ENCODE assay signal across 8 cellular contexts in genomic region chr12:96047621-96048211, GRCh38. TPM values are rescaled to one million over a fixed set of nuclear protein-coding genes. Genes with fewer than 3 reads are reported as not detected.
A peak's percentile ranks its signal among the peaks of the same experiment; 100 is the strongest.
DNase-seq lines count a peak whose midpoint lies in the region; ATAC-seq, FAIRE-seq and TF ChIP-seq lines count a peak whose summit lies in the region.

No MANE protein-coding gene starts in this region.

- TF ChIP-seq POLR2A in A549 (IDR thresholded peaks at IDR 0.05; ENCODE audit: low read length), result no peak
- TF ChIP-seq POLR2A in GM18505 (IDR thresholded peaks at IDR 0.05; ENCODE audit: borderline replicate concordance, extremely low read depth, insufficient read depth, insufficient read length), result no peak

- no peak overlapping the region for H4K91ac ChIP-seq in neuronal stem cell (ENCODE audit: low read depth, low read length, poor library complexity)

- H3K4me2 ChIP-seq in A549, result peak overlapping the region; percentile 68
- H3K4me2 ChIP-seq in keratinocyte (ENCODE audit: control insufficient read depth, extremely low read depth, insufficient read depth, low read depth, low read length), result peak overlapping the region; percentile 40
- H3K4me2 ChIP-seq in mesendoderm (ENCODE audit: low read length), result no peak overlapping the region
- H3K4me2 ChIP-seq in neuronal stem cell (ENCODE audit: insufficient read depth, low read length, poor library complexity, severe bottlenecking), result no peak overlapping the region

- dilution Hi-C loops in keratinocyte (cut with MboI; ENCODE audit: extremely low pct_ligation_motif_present, low sequenced_read_pairs), result no loop called here

- no peak overlapping the region for H3K23ac ChIP-seq in mesendoderm (ENCODE audit: low read length)
- no peak overlapping the region for H3K23ac ChIP-seq in neuronal stem cell (ENCODE audit: low read depth, low read length, poor library complexity)

- H3K9me3 ChIP-seq in A549, result no peaks in the 10 kb centered on the region
- H3K9me3 ChIP-seq in keratinocyte (ENCODE audit: control insufficient read depth, low read depth, low read length), result no peaks in the 10 kb centered on the region
- peaks cover 0 to 9% of the 10 kb centered on the region in 2 donors for H3K9me3 ChIP-seq in neuronal stem cell (replicated peaks in 1 of 2; ENCODE audit: control insufficient read depth in 2 of 2, insufficient read depth in 1 of 2, low read depth in 1 of 2, low read length in 2 of 2)

- no peak overlapping the region for H2BK5ac ChIP-seq in mesendoderm (ENCODE audit: low read length)
- no peak overlapping the region for H2BK5ac ChIP-seq in neuronal stem cell (ENCODE audit: low read length)

- H3K4me1 ChIP-seq in A549 (peaks cover 44% of the 10 kb centered on the region), keratinocyte (ENCODE audit: control insufficient read depth, extremely low read depth, insufficient read depth, low read length) (peaks cover 46% of the 10 kb centered on the region), mesendoderm (ENCODE audit: control insufficient read depth, low read depth, low read length) (no peaks in the 10 kb centered on the region), neuronal stem cell (ENCODE audit: control insufficient read depth in 2 of 2, insufficient read depth in 1 of 2, low read depth in 1 of 2, low read length in 2 of 2) (no peaks in the 10 kb centered on the region)

- no peak overlapping the region for H4K5ac ChIP-seq in mesendoderm (ENCODE audit: low read length)

- peak overlapping the region; percentile 16 for H3K9ac ChIP-seq in keratinocyte (ENCODE audit: control insufficient read depth, extremely low read depth, insufficient read depth, low read length)
- H3K9ac ChIP-seq in mesendoderm (ENCODE audit: low read length), result no peak overlapping the region
- H3K9ac ChIP-seq in neuronal stem cell (ENCODE audit: low read depth, low read length, poor library complexity), result no peak overlapping the region

- peaks cover 4% of the 10 kb centered on the region for H3K36me3 Mint-ChIP-seq in activated T-helper 17 cell treated with anti-CD3 and anti-CD28 coated beads, Interleukin-2, amount 50 U/mL, for 72 hours (ENCODE audit: low read depth)

- no peak overlapping the region for H3K4ac ChIP-seq in mesendoderm (ENCODE audit: low read depth, low read length)
- no peak overlapping the region for H3K4ac ChIP-seq in neuronal stem cell (ENCODE audit: low read length)

- peak; percentile 65 to 74 for DNase-seq in A549 (ENCODE audit: low read depth in 1 of 2, low spot score in 1 of 2)
- DNase-seq in NCI-H2107 (lab: John Stamatoyannopoulos, UW), result peak; percentile 73
- DNase-seq in keratinocyte (ENCODE audit: low read depth, low spot score), result peak; percentile 94
- DNase-seq in mesendoderm, result no peak
- no peak for DNase-seq in neuronal stem cell (ENCODE audit: low spot score)

- no peaks in the 10 kb centered on the region for H3K79me1 ChIP-seq in mesendoderm (ENCODE audit: low read length)
- H3K79me1 ChIP-seq in neuronal stem cell (ENCODE audit: low read depth, low read length), result no peaks in the 10 kb centered on the region

- no peak for FAIRE-seq in A549 (lab: Jason Lieb, UNC)
- FAIRE-seq in keratinocyte (lab: Jason Lieb, UNC), result peak; percentile 56

- H3K9me3 Mint-ChIP-seq in activated T-helper 17 cell treated with anti-CD3 and anti-CD28 coated beads, Interleukin-2, amount 50 U/mL, for 72 hours, result no peaks in the 10 kb centered on the region

- no peak for TF ChIP-seq RAD21 in A549 (conservative IDR thresholded peaks at IDR 0.05 in 1 of 2, IDR thresholded peaks at IDR 0.05 in 1 of 2)

- H4K8ac ChIP-seq in mesendoderm (ENCODE audit: low read depth, low read length) (no peak overlapping the region), neuronal stem cell (ENCODE audit: low read depth, low read length) (no peak overlapping the region)

- H3K56ac ChIP-seq in mesendoderm (ENCODE audit: low read length), result no peak overlapping the region

- no peak overlapping the region for H2AK5ac ChIP-seq in mesendoderm (ENCODE audit: low read length)
- H2AK5ac ChIP-seq in neuronal stem cell (ENCODE audit: low read depth, low read length), result no peak overlapping the region

- H3K79me2 ChIP-seq in keratinocyte (ENCODE audit: control insufficient read depth, insufficient read depth, low read length) (no peaks in the 10 kb centered on the region), mesendoderm (ENCODE audit: control insufficient read depth, insufficient read depth, low read length) (no peaks in the 10 kb centered on the region)

- H2BK120ac ChIP-seq in mesendoderm (ENCODE audit: low read depth, low read length) (no peak overlapping the region), neuronal stem cell (ENCODE audit: low read depth, low read length) (no peak overlapping the region)

- 6% methylated on average over 3 of the region's 3 CpGs for WGBS in A549 (ENCODE audit: missing lambda C conversion rate)
- WGBS in mesendoderm (ENCODE audit: extremely low coverage, insufficient coverage, low lambda C conversion rate), result no CpG with 5 or more reads among the region's 3 CpGs
- WGBS in neuronal stem cell (ENCODE audit: extremely low coverage in 2 of 2, insufficient read length in 2 of 2, insufficient replicate concordance in 1 of 2), 2 donors, result no CpG with 5 or more reads among the region's 3 CpGs

- H3K4me3 ChIP-seq in A549 (no peak overlapping the region), keratinocyte (ENCODE audit: control insufficient read depth in 2 of 3, extremely low read depth in 1 of 3, insufficient read depth in 2 of 3, low read depth in 1 of 3, low read length in 3 of 3) (no peak overlapping the region), mesendoderm (ENCODE audit: low read length) (no peak overlapping the region), neuronal stem cell (ENCODE audit: low read length in 2 of 2) (no peak overlapping the region)

- H3K27ac ChIP-seq in A549 (peak overlapping the region; percentile 62 to 86), keratinocyte (ENCODE audit: control insufficient read depth, insufficient read depth, low read length) (peak overlapping the region; percentile 88), mesendoderm (ENCODE audit: low read depth, low read length) (no peak overlapping the region), neuronal stem cell (replicated peaks; ENCODE audit: low read length) (no peak overlapping the region)

- no peak overlapping the region for H2BK15ac ChIP-seq in mesendoderm (replicated peaks; ENCODE audit: low read depth)
- no peak overlapping the region for H2BK15ac ChIP-seq in neuronal stem cell (ENCODE audit: low read length)

- H3K9me1 ChIP-seq in keratinocyte (ENCODE audit: control insufficient read depth, extremely low read depth, insufficient read depth, low read length), result no peaks in the 10 kb centered on the region

- peak overlapping the region; percentile 89 for H3K27ac Mint-ChIP-seq in activated T-helper 17 cell treated with anti-CD3 and anti-CD28 coated beads, Interleukin-2, amount 50 U/mL, for 72 hours

- H2AFZ ChIP-seq in keratinocyte (ENCODE audit: control insufficient read depth, low read length) (no peak overlapping the region), neuronal stem cell (ENCODE audit: low read length) (no peak overlapping the region)

- TF ChIP-seq EP300 in A549 (IDR thresholded peaks at IDR 0.05), result peak in 1 of 2 experiments; percentile 11; a peak in 1 of 5 replicates

- H2BK12ac ChIP-seq in neuronal stem cell (ENCODE audit: low read length), result no peak overlapping the region

- no peaks in the 10 kb centered on the region for H3K27me3 ChIP-seq in keratinocyte (ENCODE audit: control insufficient read depth, extremely low read depth, insufficient read depth, low read length)
- H3K27me3 ChIP-seq in mesendoderm (ENCODE audit: insufficient read depth, low read length, poor library complexity), result no peaks in the 10 kb centered on the region
- H3K27me3 ChIP-seq in neuronal stem cell (ENCODE audit: control insufficient read depth in 3 of 3, insufficient read depth in 3 of 3, low read depth in 1 of 3, low read length in 3 of 3), result no peaks in the 10 kb centered on the region

- H3K27me3 Mint-ChIP-seq in activated T-helper 17 cell treated with anti-CD3 and anti-CD28 coated beads, Interleukin-2, amount 50 U/mL, for 72 hours, result no peaks in the 10 kb centered on the region

- ATAC-seq in A549 (peak; percentile 89 to 93), GM18505 (IDR thresholded peaks at IDR 0.05; ENCODE audit: unreplicated experiment) (peak; percentile 68), HG02981 (IDR thresholded peaks at IDR 0.05; ENCODE audit: unreplicated experiment) (peak; percentile 78)
- peak; percentile 88 for ATAC-seq in activated T-helper 17 cell treated with anti-CD3 and anti-CD28 coated beads, Interleukin-2, amount 50 U/mL, for 72 hours (replicated peaks)

- H3K14ac ChIP-seq in neuronal stem cell (ENCODE audit: low read length), result no peak overlapping the region

- TF ChIP-seq CTCF in A549 (IDR thresholded peaks at IDR 0.05) (no peak), keratinocyte (optimal IDR thresholded peaks at IDR 0.05 in 1 of 3, IDR thresholded peaks at IDR 0.05 in 1 of 3, conservative IDR thresholded peaks at IDR 0.05 in 1 of 3; ENCODE audit: extremely low read depth in 1 of 3, insufficient read depth in 2 of 3, low read length in 3 of 3) (no peak)

- H3K18ac ChIP-seq in mesendoderm (ENCODE audit: low read length) (no peak overlapping the region), neuronal stem cell (ENCODE audit: low read length) (no peak overlapping the region)

- H3K4me3 Mint-ChIP-seq in activated T-helper 17 cell treated with anti-CD3 and anti-CD28 coated beads, Interleukin-2, amount 50 U/mL, for 72 hours, result peak overlapping the region; percentile 67

- no peaks in the 10 kb centered on the region for H4K20me1 ChIP-seq in keratinocyte (ENCODE audit: control insufficient read depth, extremely low read depth, insufficient read depth, low read length)

- POLR2A ChIA-PET in A549 (lab: Yijun Ruan, JAX), result interaction anchor here (0.6 to 1.2 kb wide), 3 partner anchors 9 to 172 kb away, joined by 3 to 4 read pairs (median 3); partner anchors contain the start of gene LTA4H

- H3K36me3 ChIP-seq in keratinocyte (ENCODE audit: control insufficient read depth in 2 of 2, extremely low read depth in 1 of 2, insufficient read depth in 2 of 2, low read length in 2 of 2) (no peaks in the 10 kb centered on the region), mesendoderm (ENCODE audit: control insufficient read depth, insufficient read depth, low read length) (no peaks in the 10 kb centered on the region), neuronal stem cell (replicated peaks in 1 of 2; ENCODE audit: control insufficient read depth in 2 of 2, insufficient read depth in 2 of 2, low read length in 2 of 2) (no peaks in the 10 kb centered on the region)

- H3K4me1 Mint-ChIP-seq in activated T-helper 17 cell treated with anti-CD3 and anti-CD28 coated beads, Interleukin-2, amount 50 U/mL, for 72 hours, result peaks cover 37% of the 10 kb centered on the region

- CTCF ChIA-PET in A549 (lab: Yijun Ruan, JAX), result interaction anchor here (0.6 to 3.7 kb wide), 6 partner anchors 14 to 469 kb away, joined by 3 to 12 read pairs (median 4); no protein-coding TSS in a partner anchor

RNA-seq across cellular contexts. Expression of gene LTA4H, which starts 12.3 kb away (rescaled TPM):
- polyA plus RNA-seq in A549 (2011; rRNA removed) (162 and 174 TPM in 2 replicates), A549 (2017; fragmentation: RNase III; extraction: RNeasy Plus Mini Kit Qiagen cat#74134 plus additional on column Dnase treatment) (122 to 126 TPM (median 124 TPM) in 3 replicates), keratinocyte (129 to 183 TPM (median 131 TPM) in 3 replicates)
- 68.1 and 68.2 TPM in 2 replicates for polyA plus RNA-seq in A549 (2012; cell fraction: cytosol; rRNA removed)
- polyA plus RNA-seq in A549 (2012; cell fraction: nucleus; rRNA removed), result 54.1 and 73.1 TPM in 2 replicates
- polyA minus RNA-seq in A549 (2011; rRNA and poly(A)+ RNA removed), result 51.7 and 55.4 TPM in 2 replicates
- 100 to 1,000 TPM in 1 of 2 donors, 10 to 100 TPM in 1; 95.4 to 127 TPM for total RNA-seq in activated T-helper 17 cell treated with anti-CD3 and anti-CD28 coated beads, Interleukin-2, amount 50 U/mL, for 72 hours
- 122 TPM for polyA plus RNA-seq in keratinocyte (2011; ENCODE audit: low read depth)
- polyA plus RNA-seq in keratinocyte (2011; cell fraction: cytosol; rRNA removed), result 121 and 199 TPM in 2 replicates
- 153 and 186 TPM in 2 replicates for polyA plus RNA-seq in keratinocyte (2011; cell fraction: nucleus; rRNA removed)
- 88.2 and 109 TPM in 2 replicates for polyA plus RNA-seq in keratinocyte (2012; ENCODE audit: low replicate concordance)
- polyA minus RNA-seq in keratinocyte, result 36.2 to 123 TPM (median 95.9 TPM) in 3 replicates
- polyA minus RNA-seq in keratinocyte (2011; cell fraction: cytosol; rRNA and poly(A)+ RNA removed), result 85.0 TPM
- polyA minus RNA-seq in keratinocyte (2011; cell fraction: nucleus; rRNA and poly(A)+ RNA removed), result 60.8 and 88.8 TPM in 2 replicates
- 120 TPM for polyA plus RNA-seq in mesendoderm (2013, experiment 1 of 2)
- 121 TPM for polyA plus RNA-seq in mesendoderm (2013, experiment 2 of 2)
- 195 TPM for polyA plus RNA-seq in neuronal stem cell (2013, experiment 1 of 2)
- 198 TPM for polyA plus RNA-seq in neuronal stem cell (2013, experiment 2 of 2)

RNA-seq across cellular contexts. Expression of gene HAL, which starts 51.6 kb away (rescaled TPM):
- 0.43 and 0.50 TPM in 2 replicates for polyA plus RNA-seq in A549 (2011; rRNA removed)
- 0.07 and 0.13 TPM in 2 replicates for polyA plus RNA-seq in A549 (2012; cell fraction: cytosol; rRNA removed)
- polyA plus RNA-seq in A549 (2012; cell fraction: nucleus; rRNA removed), result 0.44 and 0.52 TPM in 2 replicates
- 0.22 to 0.40 TPM (median 0.33 TPM) in 3 replicates for polyA plus RNA-seq in A549 (2017; fragmentation: RNase III; extraction: RNeasy Plus Mini Kit Qiagen cat#74134 plus additional on column Dnase treatment)
- 1.2 and 2.9 TPM in 2 replicates for polyA minus RNA-seq in A549 (2011; rRNA and poly(A)+ RNA removed)
- 1 to 10 TPM in 1 of 2 donors, under 1 TPM in 1; 0.53 to 2.2 TPM for total RNA-seq in activated T-helper 17 cell treated with anti-CD3 and anti-CD28 coated beads, Interleukin-2, amount 50 U/mL, for 72 hours
- polyA plus RNA-seq in keratinocyte, result 0.41 to 0.53 TPM (median 0.51 TPM) in 3 replicates
- polyA plus RNA-seq in keratinocyte (2011; ENCODE audit: low read depth), result 4.1 TPM
- 0.06 and 0.15 TPM in 2 replicates for polyA plus RNA-seq in keratinocyte (2011; cell fraction: cytosol; rRNA removed)
- 2.0 and 2.4 TPM in 2 replicates for polyA plus RNA-seq in keratinocyte (2011; cell fraction: nucleus; rRNA removed)
- polyA plus RNA-seq in keratinocyte (2012; ENCODE audit: low replicate concordance), result 0.39 and 10.6 TPM in 2 replicates
- polyA minus RNA-seq in keratinocyte, result 0.42 to 7.5 TPM (median 2.8 TPM) in 3 replicates
- not detected for polyA minus RNA-seq in keratinocyte (2011; cell fraction: cytosol; rRNA and poly(A)+ RNA removed)
- 5.1 and 5.9 TPM in 2 replicates for polyA minus RNA-seq in keratinocyte (2011; cell fraction: nucleus; rRNA and poly(A)+ RNA removed)
- polyA plus RNA-seq in mesendoderm (2013, experiment 1 of 2), result 0.15 TPM
- 0.18 TPM for polyA plus RNA-seq in mesendoderm (2013, experiment 2 of 2)
- polyA plus RNA-seq in neuronal stem cell (2013, experiment 1 of 2), result 0.04 TPM
- 0.15 TPM for polyA plus RNA-seq in neuronal stem cell (2013, experiment 2 of 2)

Comparison
In these comparisons a context has a peak if more than half of its experiments do, and no peak if none do; other contexts are left out.
1. DNase-seq: peak in A549 (2 of 2), NCI-H2107 (single experiment) and keratinocyte (single experiment); none in mesendoderm (single experiment) and neuronal stem cell (single experiment).
2. H3K27ac ChIP-seq: peak in A549 (2 of 2) and keratinocyte (single experiment); none in mesendoderm (single experiment) and neuronal stem cell (single experiment).
3. H3K4me2 ChIP-seq: peak in A549 (single experiment) and keratinocyte (single experiment); none in mesendoderm (single experiment) and neuronal stem cell (single experiment).
4. Peak in every context shown above with its lines, with median percentiles within 50 percentile points of each other: ATAC-seq.